Comparison of ENCODE assay signal across 19 cellular contexts in genomic region chr16:81657224-81657623, GRCh38.
DNase-seq lines count a peak whose midpoint lies in the region; ATAC-seq and TF ChIP-seq lines count a peak whose summit lies in the region.
"Had no signal": no experiment of that assay in that cellular context is flagged by ENCODE, and none has a peak within 500 bp of the region (broad histone marks: within the 10 kb centered on the region; RNA-seq: fewer than 3 reads in every experiment).

No MANE protein-coding gene starts in this region.

- H3K4me1 Mint-ChIP-seq in activated CD8-positive, alpha-beta T cell treated with anti-CD3 and anti-CD28 coated beads, Interleukin-2, amount 10 ng/mL, durations not matched to agents 7 days and 5 days (ENCODE audit: low read depth), result no peaks in the 10 kb centered on the region
- H3K4me1 Mint-ChIP-seq: B cell had no signal

- TF ChIP-seq EP300 in ovary (IDR thresholded peaks at IDR 0.05), result no peak

- peak in 1 of 3 donors; percentile 12 for TF ChIP-seq CTCF in ovary (IDR thresholded peaks at IDR 0.05)

- peaks cover 25% of the 10 kb centered on the region for H3K4me1 ChIP-seq in ovary (ENCODE audit: insufficient read depth)
- H3K4me1 ChIP-seq: prostate gland had no signal

- peak overlapping the region; percentile 36 to 78 for H3K27ac ChIP-seq in ovary
- H3K27ac ChIP-seq: GM23248, prostate gland had no signal

- no peak overlapping the region for H3K4me3 Mint-ChIP-seq in activated CD8-positive, alpha-beta T cell treated with anti-CD3 and anti-CD28 coated beads, Interleukin-2, amount 10 ng/mL, durations not matched to agents 7 days and 5 days
- H3K4me3 Mint-ChIP-seq: B cell had no signal

- no peaks in the 10 kb centered on the region for H3K9me3 Mint-ChIP-seq in activated CD8-positive, alpha-beta T cell treated with anti-CD3 and anti-CD28 coated beads, Interleukin-2, amount 10 ng/mL, durations not matched to agents 7 days and 5 days (ENCODE audit: insufficient read depth)

- no peaks in the 10 kb centered on the region for H3K27me3 Mint-ChIP-seq in activated CD8-positive, alpha-beta T cell treated with anti-CD3 and anti-CD28 coated beads, Interleukin-2, amount 10 ng/mL, durations not matched to agents 7 days and 5 days (ENCODE audit: low read depth)
- H3K27me3 Mint-ChIP-seq: B cell had no signal

- no peaks in the 10 kb centered on the region for H3K36me3 ChIP-seq in ovary
- H3K36me3 ChIP-seq: prostate gland had no signal

- no peak for TF ChIP-seq POLR2A in ovary (IDR thresholded peaks at IDR 0.05)

- no peaks in the 10 kb centered on the region for H3K9me3 ChIP-seq in ovary
- H3K9me3 ChIP-seq: adrenal gland, heart left ventricle, prostate gland had no signal

- ATAC-seq in GM18858 (IDR thresholded peaks at IDR 0.05; ENCODE audit: unreplicated experiment) (peak; percentile 46), HG02852 (IDR thresholded peaks at IDR 0.05; ENCODE audit: unreplicated experiment) (peak; percentile 70), left colon (no peak), HG02938 (IDR thresholded peaks at IDR 0.05; ENCODE audit: unreplicated experiment) (no peak)
- ATAC-seq in activated CD8-positive, alpha-beta T cell treated with anti-CD3 and anti-CD28 coated beads, Interleukin-2, amount 10 ng/mL, durations not matched to agents 7 days and 5 days, result no peak
- ATAC-seq: heart left ventricle had no signal

- no peak for DNase-seq in activated CD8-positive, alpha-beta T cell treated with anti-CD3 and anti-CD28 coated beads, Interleukin-2, amount 10 ng/mL, durations not matched to agents 7 days and 5 days
- DNase-seq in ovary, result no peak
- no peak for DNase-seq in SHP77 (lab: John Stamatoyannopoulos, UW)
- DNase-seq in left colon, result no peak
- DNase-seq in HUDEP-2 (lab: John Stamatoyannopoulos, UW; ENCODE audit: unreplicated experiment in 76 of 76), result no peak
- DNase-seq: activated CD4-positive, alpha-beta T cell treated with anti-CD3 and anti-CD28 coated beads for 1 hour; adrenal gland; DMS79; GM23248; heart left ventricle; kidney; NCI-H1930; NCI-H748 treated with DMSO at 0.1 percent for 48 hours; T-helper 2 cell had no signal

- H3K27me3 ChIP-seq in ovary, result no peaks in the 10 kb centered on the region
- H3K27me3 ChIP-seq: adrenal gland, heart left ventricle had no signal

- peaks cover 29% of the 10 kb centered on the region for H3K36me3 Mint-ChIP-seq in activated CD8-positive, alpha-beta T cell treated with anti-CD3 and anti-CD28 coated beads, Interleukin-2, amount 10 ng/mL, durations not matched to agents 7 days and 5 days (ENCODE audit: low read depth)

- peak overlapping the region; percentile 60 for H3K27ac Mint-ChIP-seq in activated CD8-positive, alpha-beta T cell treated with anti-CD3 and anti-CD28 coated beads, Interleukin-2, amount 10 ng/mL, durations not matched to agents 7 days and 5 days

- WGBS in ovary, 3 donors, result 10 to 25% (median 12%) methylated on average over 8 of the region's 8 CpGs

- CTCF ChIA-PET in activated CD8-positive, alpha-beta T cell treated with anti-CD3 and anti-CD28 coated beads, Interleukin-2, amount 10 ng/mL, durations not matched to agents 7 days and 5 days (lab: Charles Lee), result no interaction called here

- no peak overlapping the region for H3K4me3 ChIP-seq in ovary
- H3K4me3 ChIP-seq: adrenal gland, GM23248, heart left ventricle, prostate gland had no signal

- POLR2A ChIA-PET in activated CD8-positive, alpha-beta T cell treated with anti-CD3 and anti-CD28 coated beads, Interleukin-2, amount 10 ng/mL, durations not matched to agents 7 days and 5 days (lab: Charles Lee), result no interaction called here

- intact Hi-C loops in ovary (cut with DNase I), result loop anchor here in 1 of 4 donors (10.0 kb wide), 1 partner anchor 48 kb away; no protein-coding TSS in a partner anchor
- intact Hi-C loops in left colon (cut with DNase I, micrococcal nuclease), result no loop called here

Comparison
In these comparisons a context has a peak if more than half of its experiments do, and no peak if none do; other contexts are left out.
1. ATAC-seq: peak in GM18858 (single experiment) and HG02852 (single experiment); none in activated CD8-positive, alpha-beta T cell treated with anti-CD3 and anti-CD28 coated beads, Interleukin-2, amount 10 ng/mL, durations not matched to agents 7 days and 5 days (single experiment), left colon (single experiment) and HG02938 (single experiment).